ENCODE assay signal across 1 cellular context in genomic region chr1:203148127-203148526, GRCh38.
TF ChIP-seq lines count a peak whose summit lies in the region.

No MANE protein-coding gene starts in this region.

TF ChIP-seq in K562, 482 proteins besides CTCF, POLR2A, EP300 and RAD21:
- TF ChIP-seq SIRT6 (IDR thresholded peaks at IDR 0.05; ENCODE audit: low read depth, low read length): no peak
- no peak for TF ChIP-seq GTF3C2 (IDR thresholded peaks at IDR 0.05; ENCODE audit: borderline replicate concordance, extremely low read depth, insufficient read length)
- TF ChIP-seq CGGBP1 (CRISPR knock-in tag; IDR thresholded peaks at IDR 0.05): no peak
- peak; percentile 65 for TF ChIP-seq CTBP1 (IDR thresholded peaks at IDR 0.05; ENCODE audit: borderline replicate concordance)
- TF ChIP-seq TCF7 (IDR thresholded peaks at IDR 0.05; ENCODE audit: borderline replicate concordance): no peak
- TF ChIP-seq MAX (CRISPR knock-in tag; IDR thresholded peaks at IDR 0.05): no peak
- no peak for TF ChIP-seq HNRNPL (IDR thresholded peaks at IDR 0.05; ENCODE audit: low read depth, low read length)
- TF ChIP-seq FOXA1 (IDR thresholded peaks at IDR 0.05; ENCODE audit: borderline replicate concordance): no peak
- TF ChIP-seq PBX2 (CRISPR knock-in tag; IDR thresholded peaks at IDR 0.05; ENCODE audit: low read depth): no peak
- no peak for TF ChIP-seq PBX2 (tag; conservative IDR thresholded peaks at IDR 0.05; ENCODE audit: low read depth)
- TF ChIP-seq E4F1 (CRISPR knock-in tag; IDR thresholded peaks at IDR 0.05; ENCODE audit: borderline replicate concordance): no peak
- TF ChIP-seq ZBTB17 (CRISPR knock-in tag; IDR thresholded peaks at IDR 0.05): no peak
- no peak for TF ChIP-seq MNT (conservative IDR thresholded peaks at IDR 0.05)
- TF ChIP-seq RBM39 (optimal IDR thresholded peaks at IDR 0.05; ENCODE audit: low read depth, low read length): no peak
- no peak for TF ChIP-seq SMAD4 (CRISPR knock-in tag; conservative IDR thresholded peaks at IDR 0.05)
- TF ChIP-seq NFIC (IDR thresholded peaks at IDR 0.05): peak; percentile 94
- TF ChIP-seq U2AF2 (optimal IDR thresholded peaks at IDR 0.05; ENCODE audit: low read depth, low read length): no peak
- no peak for TF ChIP-seq CREB1 (IDR thresholded peaks at IDR 0.05)
- TF ChIP-seq CREB1 (CRISPR knock-in tag; IDR thresholded peaks at IDR 0.05): no peak
- no peak for TF ChIP-seq ZNF551 (CRISPR knock-in tag; IDR thresholded peaks at IDR 0.05)
- no peak for TF ChIP-seq CUX1 (CRISPR knock-in tag; IDR thresholded peaks at IDR 0.05)
- TF ChIP-seq NRF1 (conservative IDR thresholded peaks at IDR 0.05 in 1 of 2, IDR thresholded peaks at IDR 0.05 in 1 of 2): no peak
- TF ChIP-seq PATZ1 (CRISPR knock-in tag; IDR thresholded peaks at IDR 0.05; ENCODE audit: borderline replicate concordance): no peak
- TF ChIP-seq ESRRA (IDR thresholded peaks at IDR 0.05; ENCODE audit: borderline replicate concordance, low read depth): peak; percentile 84
- TF ChIP-seq ZEB2 (IDR thresholded peaks at IDR 0.05): 0 out of 2 replicates have a peak, but pooled peaks have one; percentile 30
